ENCODE assay signal across 1 cellular context in the genomic region with DNA sequence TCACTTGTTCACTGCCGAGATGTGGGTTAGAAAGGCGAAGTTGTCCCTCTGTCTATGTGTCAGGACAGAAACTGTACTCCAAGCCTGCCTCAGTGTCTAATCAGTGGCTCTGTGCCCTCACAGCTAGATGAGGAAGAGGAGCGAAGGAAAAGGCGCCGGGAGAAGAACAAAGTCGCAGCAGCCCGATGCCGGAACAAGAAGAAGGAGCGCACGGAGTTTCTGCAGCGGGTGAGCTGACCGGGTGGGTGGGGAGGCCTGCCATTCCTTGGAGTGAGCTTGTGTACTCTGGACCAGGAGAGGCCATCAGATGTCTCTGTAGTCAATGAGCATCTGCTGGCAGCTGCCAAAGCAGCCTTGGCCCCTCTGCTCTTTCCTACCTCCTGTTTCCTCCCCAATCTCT.
TF ChIP-seq lines count a peak whose summit lies in the region.

No MANE protein-coding gene starts in this region.

TF ChIP-seq in GM23338, 12 proteins besides CTCF, POLR2A, EP300 and RAD21 (continued from another document):
- TF ChIP-seq, protein P1, sequence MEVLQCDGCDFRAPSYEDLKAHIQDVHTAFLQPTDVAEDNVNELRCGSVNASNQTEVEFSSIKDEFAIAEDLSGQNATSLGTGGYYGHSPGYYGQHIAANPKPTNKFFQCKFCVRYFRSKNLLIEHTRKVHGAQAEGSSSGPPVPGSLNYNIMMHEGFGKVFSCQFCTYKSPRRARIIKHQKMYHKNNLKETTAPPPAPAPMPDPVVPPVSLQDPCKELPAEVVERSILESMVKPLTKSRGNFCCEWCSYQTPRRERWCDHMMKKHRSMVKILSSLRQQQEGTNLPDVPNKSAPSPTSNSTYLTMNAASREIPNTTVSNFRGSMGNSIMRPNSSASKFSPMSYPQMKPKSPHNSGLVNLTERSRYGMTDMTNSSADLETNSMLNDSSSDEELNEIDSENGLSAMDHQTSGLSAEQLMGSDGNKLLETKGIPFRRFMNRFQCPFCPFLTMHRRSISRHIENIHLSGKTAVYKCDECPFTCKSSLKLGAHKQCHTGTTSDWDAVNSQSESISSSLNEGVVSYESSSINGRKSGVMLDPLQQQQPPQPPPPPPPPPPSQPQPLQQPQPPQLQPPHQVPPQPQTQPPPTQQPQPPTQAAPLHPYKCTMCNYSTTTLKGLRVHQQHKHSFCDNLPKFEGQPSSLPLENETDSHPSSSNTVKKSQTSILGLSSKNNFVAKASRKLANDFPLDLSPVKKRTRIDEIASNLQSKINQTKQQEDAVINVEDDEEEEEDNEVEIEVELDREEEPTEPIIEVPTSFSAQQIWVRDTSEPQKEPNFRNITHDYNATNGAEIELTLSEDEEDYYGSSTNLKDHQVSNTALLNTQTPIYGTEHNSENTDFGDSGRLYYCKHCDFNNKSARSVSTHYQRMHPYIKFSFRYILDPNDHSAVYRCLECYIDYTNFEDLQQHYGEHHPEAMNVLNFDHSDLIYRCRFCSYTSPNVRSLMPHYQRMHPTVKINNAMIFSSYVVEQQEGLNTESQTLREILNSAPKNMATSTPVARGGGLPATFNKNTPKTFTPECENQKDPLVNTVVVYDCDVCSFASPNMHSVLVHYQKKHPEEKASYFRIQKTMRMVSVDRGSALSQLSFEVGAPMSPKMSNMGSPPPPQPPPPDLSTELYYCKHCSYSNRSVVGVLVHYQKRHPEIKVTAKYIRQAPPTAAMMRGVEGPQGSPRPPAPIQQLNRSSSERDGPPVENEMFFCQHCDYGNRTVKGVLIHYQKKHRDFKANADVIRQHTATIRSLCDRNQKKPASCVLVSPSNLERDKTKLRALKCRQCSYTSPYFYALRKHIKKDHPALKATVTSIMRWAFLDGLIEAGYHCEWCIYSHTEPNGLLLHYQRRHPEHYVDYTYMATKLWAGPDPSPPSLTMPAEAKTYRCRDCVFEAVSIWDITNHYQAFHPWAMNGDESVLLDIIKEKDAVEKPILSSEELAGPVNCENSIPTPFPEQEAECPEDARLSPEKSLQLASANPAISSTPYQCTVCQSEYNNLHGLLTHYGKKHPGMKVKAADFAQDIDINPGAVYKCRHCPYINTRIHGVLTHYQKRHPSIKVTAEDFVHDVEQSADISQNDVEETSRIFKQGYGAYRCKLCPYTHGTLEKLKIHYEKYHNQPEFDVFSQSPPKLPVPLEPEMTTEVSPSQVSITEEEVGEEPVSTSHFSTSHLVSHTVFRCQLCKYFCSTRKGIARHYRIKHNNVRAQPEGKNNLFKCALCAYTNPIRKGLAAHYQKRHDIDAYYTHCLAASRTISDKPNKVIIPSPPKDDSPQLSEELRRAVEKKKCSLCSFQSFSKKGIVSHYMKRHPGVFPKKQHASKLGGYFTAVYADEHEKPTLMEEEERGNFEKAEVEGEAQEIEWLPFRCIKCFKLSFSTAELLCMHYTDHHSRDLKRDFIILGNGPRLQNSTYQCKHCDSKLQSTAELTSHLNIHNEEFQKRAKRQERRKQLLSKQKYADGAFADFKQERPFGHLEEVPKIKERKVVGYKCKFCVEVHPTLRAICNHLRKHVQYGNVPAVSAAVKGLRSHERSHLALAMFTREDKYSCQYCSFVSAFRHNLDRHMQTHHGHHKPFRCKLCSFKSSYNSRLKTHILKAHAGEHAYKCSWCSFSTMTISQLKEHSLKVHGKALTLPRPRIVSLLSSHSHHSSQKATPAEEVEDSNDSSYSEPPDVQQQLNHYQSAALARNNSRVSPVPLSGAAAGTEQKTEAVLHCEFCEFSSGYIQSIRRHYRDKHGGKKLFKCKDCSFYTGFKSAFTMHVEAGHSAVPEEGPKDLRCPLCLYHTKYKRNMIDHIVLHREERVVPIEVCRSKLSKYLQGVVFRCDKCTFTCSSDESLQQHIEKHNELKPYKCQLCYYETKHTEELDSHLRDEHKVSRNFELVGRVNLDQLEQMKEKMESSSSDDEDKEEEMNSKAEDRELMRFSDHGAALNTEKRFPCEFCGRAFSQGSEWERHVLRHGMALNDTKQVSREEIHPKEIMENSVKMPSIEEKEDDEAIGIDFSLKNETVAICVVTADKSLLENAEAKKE (CRISPR knock-in tag; IDR thresholded peaks at IDR 0.05): no peak
